Comparison of ENCODE assay signal across 13 cellular contexts in the genomic region with DNA sequence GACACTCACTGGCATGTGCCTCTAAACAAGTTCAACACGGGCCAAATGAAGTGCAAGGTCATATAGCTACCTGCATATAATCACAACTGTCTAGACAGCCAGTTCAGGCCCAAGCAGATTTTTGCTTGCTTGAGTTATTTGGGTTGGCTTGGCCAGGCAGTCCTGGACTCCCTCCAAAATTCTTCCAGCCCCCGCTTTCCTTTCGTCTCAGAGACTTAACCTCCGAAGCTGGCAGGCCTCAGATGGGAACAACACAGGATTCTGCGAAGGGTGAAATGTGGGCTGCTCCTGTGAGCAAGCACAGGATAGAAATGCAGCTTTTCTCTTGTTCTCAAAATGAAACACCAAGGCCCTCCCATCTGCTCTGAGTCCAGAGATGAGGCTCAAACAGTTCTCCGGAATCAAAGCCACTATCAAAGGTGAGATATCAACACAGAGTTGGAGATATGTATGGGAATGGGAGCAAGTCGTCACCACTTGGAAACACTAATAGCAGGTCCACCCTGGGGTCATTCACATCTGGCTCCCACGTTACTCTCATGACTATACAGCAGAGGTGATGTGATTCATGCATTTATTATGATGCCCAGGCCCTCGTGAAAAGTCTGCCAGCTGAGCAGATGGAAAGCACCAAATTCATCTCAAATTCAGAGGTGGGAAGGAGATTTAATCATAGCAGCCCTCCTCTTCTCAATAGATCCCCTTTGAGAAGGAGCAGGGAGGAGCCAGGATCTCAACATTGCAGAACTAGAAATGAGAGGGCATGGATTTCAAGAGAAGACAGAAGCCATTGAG.
DNase-seq lines count a peak whose midpoint lies in the region; ATAC-seq, FAIRE-seq and TF ChIP-seq lines count a peak whose summit lies in the region.
"Had no signal": no experiment of that assay in that cellular context is flagged by ENCODE, and none has a peak within 500 bp of the region (broad histone marks: within the 10 kb centered on the region; RNA-seq: fewer than 3 reads in every experiment).

No MANE protein-coding gene starts in this region.

- no peak overlapping the region for H3K4me3 ChIP-seq in AG10803 (ENCODE audit: low read length)
- no peak overlapping the region for H3K4me3 ChIP-seq in brain microvascular endothelial cell (ENCODE audit: low read depth, low read length)
- H3K4me3 ChIP-seq in left ventricle myocardium inferior, result no peak overlapping the region
- H3K4me3 ChIP-seq: psoas muscle had no signal

- TF ChIP-seq POLR2A in GM12891 (IDR thresholded peaks at IDR 0.05; ENCODE audit: low read depth, low read length), result no peak

- H3K27ac ChIP-seq in brain microvascular endothelial cell, result peak overlapping the region; percentile 59
- H3K27ac ChIP-seq in left ventricle myocardium inferior (replicated peaks), result peak overlapping the region; percentile 40
- H3K27ac ChIP-seq: psoas muscle, VCaP had no signal

- H3K36me3 ChIP-seq in brain microvascular endothelial cell (replicated peaks) (no peaks in the 10 kb centered on the region), left ventricle myocardium inferior (no peaks in the 10 kb centered on the region)

- in situ Hi-C loops in brain microvascular endothelial cell (cut with HindIII; ENCODE audit: low pct_ligation_motif_present, low sequenced_read_pairs), result no loop called here

- no peaks in the 10 kb centered on the region for H3K27me3 ChIP-seq in brain microvascular endothelial cell (replicated peaks)
- H3K27me3 ChIP-seq in left ventricle myocardium inferior (ENCODE audit: low read depth), result no peaks in the 10 kb centered on the region

- peaks cover 14% of the 10 kb centered on the region for H3K4me1 ChIP-seq in left ventricle myocardium inferior
- H3K4me1 ChIP-seq: psoas muscle had no signal

- no peak for FAIRE-seq in GM12891 (lab: Jason Lieb, UNC)
- FAIRE-seq: H1 had no signal

- TF ChIP-seq CTCF in AG10803 (conservative IDR thresholded peaks at IDR 0.05; ENCODE audit: low read length) (no peak), brain microvascular endothelial cell (IDR thresholded peaks at IDR 0.05; ENCODE audit: low read depth, low read length, missing control alignments) (no peak), left ventricle myocardium inferior (IDR thresholded peaks at IDR 0.05; ENCODE audit: borderline replicate concordance) (no peak)

- intact Hi-C loops in left ventricle myocardium inferior (cut with micrococcal nuclease), result no loop called here

- ATAC-seq in HG02763 (IDR thresholded peaks at IDR 0.05; ENCODE audit: unreplicated experiment), result no peak
- ATAC-seq: activated T-cell treated with anti-CD3 and anti-CD28 coated beads, Interleukin-2, amount 50 U/mL, for 72 hours had no signal

- DNase-seq in AG10803 (ENCODE audit: low read depth) (peak; percentile 66), brain microvascular endothelial cell (peak; percentile 76), left ventricle myocardium inferior (peak; percentile 30), pons (ENCODE audit: low spot score) (peak; percentile 23), HT-29 (ENCODE audit: low spot score) (no peak), GM12891 (ENCODE audit: insufficient read length, low spot score) (no peak)
- no peak for DNase-seq in effector CD8-positive, alpha-beta T cell (lab: John Stamatoyannopoulos, UW)
- DNase-seq: activated T-cell treated with anti-CD3 and anti-CD28 coated beads, Interleukin-2, amount 50 U/mL, for 72 hours; AML-193 had no signal

- H3K9me3 ChIP-seq in left ventricle myocardium inferior (replicated peaks), result no peaks in the 10 kb centered on the region
- H3K9me3 ChIP-seq: psoas muscle had no signal

TF ChIP-seq in GM12891, 5 proteins besides CTCF, POLR2A, EP300 and RAD21:
- TF ChIP-seq PAX5 (IDR thresholded peaks at IDR 0.05; ENCODE audit: insufficient read depth, low read length, severe bottlenecking) (no peak), SPI1 (IDR thresholded peaks at IDR 0.05; ENCODE audit: low read depth, low read length) (no peak), TAF1 (IDR thresholded peaks at IDR 0.05; ENCODE audit: low read depth, low read length) (no peak), POLR2AphosphoS5 (IDR thresholded peaks at IDR 0.05; ENCODE audit: low read depth, low read length) (no peak), POU2F2 (IDR thresholded peaks at IDR 0.05; ENCODE audit: low read depth, low read length) (no peak)

Comparison
In these comparisons a context has a peak if more than half of its experiments do, and no peak if none do; other contexts are left out.
1. DNase-seq: peak in AG10803 (single experiment), brain microvascular endothelial cell (single experiment), left ventricle myocardium inferior (single experiment) and pons (single experiment); none in effector CD8-positive, alpha-beta T cell (single experiment), HT-29 (single experiment) and GM12891 (single experiment).